In genomic region chr20:63223826-63224207, GRCh38 we compare ENCODE assay signal across 16 cellular contexts. TPM values are rescaled to one million over a fixed set of nuclear protein-coding genes. Genes with fewer than 3 reads are reported as not detected.
"Had no signal": no experiment of that assay in that cellular context is flagged by ENCODE, and none has a peak within 500 bp of the region (broad histone marks: within the 10 kb centered on the region; RNA-seq: fewer than 3 reads in every experiment).

No MANE protein-coding gene starts in this region.

- H3K4me1 ChIP-seq: colonic mucosa, gastrocnemius medialis had no signal

- H3K9me3 ChIP-seq: colonic mucosa, esophagus squamous epithelium, gastrocnemius medialis, sigmoid colon had no signal

- H3K36me3 ChIP-seq: colonic mucosa, esophagus squamous epithelium, gastrocnemius medialis, sigmoid colon had no signal

- H3K27ac ChIP-seq: colonic mucosa, esophagus squamous epithelium, gastrocnemius medialis had no signal

- DNase-seq: activated B cell treated with CpG ODN at 0.5 μM for 24 hours, aorta, esophagus squamous epithelium, gastrocnemius medialis, occipital lobe, sigmoid colon had no signal

- H3K4me3 ChIP-seq: colonic mucosa, esophagus squamous epithelium, gastrocnemius medialis, sigmoid colon, smooth muscle cell had no signal

- H3K36me3 Mint-ChIP-seq: activated naive CD4-positive, alpha-beta T cell treated with anti-CD3 and anti-CD28 coated beads, Interleukin-2, amount 50 U/mL, for 24 hours; stimulated activated naive B cell treated with anti-CD40 and anti-IgM and Interleukin-4, amounts not matched to agents 10 μg/mL and 1 μg/mL and 100 μg/mL, for 72 hours; type B pancreatic cell had no signal

- H3K4me3 Mint-ChIP-seq: activated B cell treated with CpG ODN at 0.5 μM for 24 hours; activated CD4-positive, alpha-beta T cell treated with anti-CD3 and anti-CD28 coated beads for 36 hours; activated naive CD4-positive, alpha-beta T cell treated with anti-CD3 and anti-CD28 coated beads, Interleukin-2, amount 50 U/mL, for 24 hours; activated T-cell treated with anti-CD3 and anti-CD28 coated beads, Interleukin-2, amount 50 U/mL, for 72 hours; central memory CD8-positive, alpha-beta T cell; nephron progenitor cell; stimulated activated naive B cell treated with anti-CD40 and anti-IgM and Interleukin-4, amounts not matched to agents 10 μg/mL and 1 μg/mL and 100 μg/mL, for 72 hours; type B pancreatic cell had no signal

- H3K9me3 Mint-ChIP-seq: activated B cell treated with CpG ODN at 0.5 μM for 24 hours; activated naive CD4-positive, alpha-beta T cell treated with anti-CD3 and anti-CD28 coated beads, Interleukin-2, amount 50 U/mL, for 24 hours; activated T-cell treated with anti-CD3 and anti-CD28 coated beads, Interleukin-2, amount 50 U/mL, for 72 hours; central memory CD8-positive, alpha-beta T cell; nephron progenitor cell; stimulated activated naive B cell treated with anti-CD40 and anti-IgM and Interleukin-4, amounts not matched to agents 10 μg/mL and 1 μg/mL and 100 μg/mL, for 72 hours; type B pancreatic cell had no signal

- H3K4me1 Mint-ChIP-seq: activated B cell treated with CpG ODN at 0.5 μM for 24 hours; activated CD4-positive, alpha-beta T cell treated with anti-CD3 and anti-CD28 coated beads for 36 hours; activated naive CD4-positive, alpha-beta T cell treated with anti-CD3 and anti-CD28 coated beads, Interleukin-2, amount 50 U/mL, for 24 hours; central memory CD8-positive, alpha-beta T cell had no signal

- H3K27me3 ChIP-seq: colonic mucosa had no signal

- H3K27ac Mint-ChIP-seq: activated B cell treated with CpG ODN at 0.5 μM for 24 hours; activated CD4-positive, alpha-beta T cell treated with anti-CD3 and anti-CD28 coated beads for 36 hours; activated naive CD4-positive, alpha-beta T cell treated with anti-CD3 and anti-CD28 coated beads, Interleukin-2, amount 50 U/mL, for 24 hours; activated T-cell treated with anti-CD3 and anti-CD28 coated beads, Interleukin-2, amount 50 U/mL, for 72 hours; nephron progenitor cell; stimulated activated naive B cell treated with anti-CD40 and anti-IgM and Interleukin-4, amounts not matched to agents 10 μg/mL and 1 μg/mL and 100 μg/mL, for 72 hours; type B pancreatic cell had no signal

- H3K4me2 ChIP-seq: smooth muscle cell had no signal

- H3K27me3 Mint-ChIP-seq: activated naive CD4-positive, alpha-beta T cell treated with anti-CD3 and anti-CD28 coated beads, Interleukin-2, amount 50 U/mL, for 24 hours had no signal

RNA-seq across cellular contexts. Expression of gene BIRC7, which starts 11.9 kb away (rescaled TPM):
- polyA plus RNA-seq: aorta, liver had no signal

RNA-seq across cellular contexts. Expression of gene NKAIN4, which starts 30.4 kb away (rescaled TPM):
- polyA plus RNA-seq: aorta, liver had no signal
